Comparison of ENCODE assay signal across 14 cellular contexts in genomic region chr1:89883030-89883379, GRCh38.
A peak's percentile ranks its signal among the peaks of the same experiment; 100 is the strongest.
DNase-seq lines count a peak whose midpoint lies in the region; ATAC-seq and TF ChIP-seq lines count a peak whose summit lies in the region.
"Had no signal": no experiment of that assay in that cellular context is flagged by ENCODE, and none has a peak within 500 bp of the region (broad histone marks: within the 10 kb centered on the region; RNA-seq: fewer than 3 reads in every experiment).

No MANE protein-coding gene starts in this region.

- no peak for TF ChIP-seq CTCF in HEK293 (tag by site-specific recombination; IDR thresholded peaks at IDR 0.05)
- TF ChIP-seq CTCF in PC-9 (conservative IDR thresholded peaks at IDR 0.05) = no peak
- no peak for TF ChIP-seq CTCF in dorsolateral prefrontal cortex (IDR thresholded peaks at IDR 0.05 in 54 of 56, conservative IDR thresholded peaks at IDR 0.05 in 2 of 56; ENCODE audit: low read depth in 1 of 56, partially characterized antibody in 56 of 56)
- no peak for TF ChIP-seq CTCF in osteocyte (IDR thresholded peaks at IDR 0.05)
- TF ChIP-seq CTCF in lower lobe of right lung (IDR thresholded peaks at IDR 0.05) = no peak

- H3K4me1 ChIP-seq in HEK293 (ENCODE audit: control insufficient read depth, insufficient read depth, low read length) (no peaks in the 10 kb centered on the region), PC-9 (replicated peaks; ENCODE audit: insufficient read depth) (peaks cover 54% of the 10 kb centered on the region), lower lobe of right lung (no peaks in the 10 kb centered on the region)

- peaks cover 39% of the 10 kb centered on the region for H3K4me1 Mint-ChIP-seq in osteocyte (ENCODE audit: unreplicated experiment)

- H3K9me3 Mint-ChIP-seq in osteocyte (ENCODE audit: unreplicated experiment) = peaks cover 4% of the 10 kb centered on the region

- H3K4me3 Mint-ChIP-seq in osteocyte (ENCODE audit: unreplicated experiment) = no peak overlapping the region
- H3K4me3 Mint-ChIP-seq: CD14-positive monocyte; CD8-positive, alpha-beta memory T cell had no signal

- H3K36me3 ChIP-seq in HEK293 (ENCODE audit: control insufficient read depth in 2 of 2, insufficient read depth in 1 of 2, low read length in 2 of 2) = peaks cover 0 to 10% of the 10 kb centered on the region in 2 experiments; a peak in 1 of 3 replicates
- peaks cover 68% of the 10 kb centered on the region for H3K36me3 ChIP-seq in PC-9 (ENCODE audit: low read depth)
- H3K36me3 ChIP-seq in lower lobe of right lung = no peaks in the 10 kb centered on the region

- no peak overlapping the region for H3K4me3 ChIP-seq in HEK293 (ENCODE audit: low read depth, low read length)
- H3K4me3 ChIP-seq in PC-9 = no peak overlapping the region
- H3K4me3 ChIP-seq in dorsolateral prefrontal cortex = no peak overlapping the region
- no peak overlapping the region for H3K4me3 ChIP-seq in lower lobe of right lung
- H3K4me3 ChIP-seq: A549 had no signal

- no peak overlapping the region for H3K4me2 ChIP-seq in PC-9
- H3K4me2 ChIP-seq: A549 had no signal

- H3K27ac Mint-ChIP-seq in osteocyte (ENCODE audit: unreplicated experiment) = peak overlapping the region; percentile 60

- DNase-seq in PC-9 (no peak), dorsolateral prefrontal cortex (no peak), osteocyte (ENCODE audit: extremely low spot score, unreplicated experiment) (no peak), lower lobe of right lung (no peak), EL (no peak), ecto neural progenitor cell (ENCODE audit: low spot score) (no peak)
- DNase-seq: Caco-2; CD8-positive, alpha-beta memory T cell; DND-41; GF-D8; HCEC 1CT had no signal

- no peaks in the 10 kb centered on the region for H3K9me3 ChIP-seq in HEK293 (ENCODE audit: control insufficient read depth, insufficient read depth, low read depth, low read length)
- peaks cover 18% of the 10 kb centered on the region; the same call in 1 of the 2 replicates for H3K9me3 ChIP-seq in PC-9 (ENCODE audit: insufficient read depth, low read depth)
- no peaks in the 10 kb centered on the region for H3K9me3 ChIP-seq in lower lobe of right lung
- H3K9me3 ChIP-seq: A549 had no signal

- no peak for ATAC-seq in lower lobe of right lung
- ATAC-seq: A549 had no signal

- CTCF ChIA-PET in HEK293 (lab: Yijun Ruan, JAX) (no interaction called here), PC-9 (lab: Charles Lee) (no interaction called here)

- peaks cover 52% of the 10 kb centered on the region for H3F3A ChIP-seq in PC-9 (ENCODE audit: insufficient read depth, low read depth)

- peaks cover 94% of the 10 kb centered on the region for H3K79me2 ChIP-seq in PC-9 (ENCODE audit: low read depth)

- POLR2A ChIA-PET in HEK293 (lab: Yijun Ruan, JAX) = no interaction called here
- POLR2A ChIA-PET in PC-9 (lab: Charles Lee; ENCODE audit: unreplicated experiment) = no interaction called here

- intact Hi-C loops in PC-9 (cut with micrococcal nuclease; ENCODE audit: unreplicated experiment) = no loop called here
- intact Hi-C loops in dorsolateral prefrontal cortex (cut with DNase I) = no loop called here
- intact Hi-C loops in lower lobe of right lung (cut with DNase I) = no loop called here

- peaks cover 5% of the 10 kb centered on the region for H3K36me3 Mint-ChIP-seq in osteocyte (ENCODE audit: unreplicated experiment)

- H3K27me3 Mint-ChIP-seq in osteocyte (ENCODE audit: unreplicated experiment) = no peaks in the 10 kb centered on the region
- H3K27me3 Mint-ChIP-seq: CD8-positive, alpha-beta memory T cell had no signal

- no peaks in the 10 kb centered on the region for H3K9me2 ChIP-seq in PC-9 (ENCODE audit: insufficient read depth)

- no TSS peak for BruUV-seq in PC-9 (replicated peaks; lab: Mats Ljungman, UMichigan)

- H4K20me1 ChIP-seq in PC-9 (ENCODE audit: insufficient read depth) = no peaks in the 10 kb centered on the region

- H3K27me3 ChIP-seq in PC-9 (ENCODE audit: insufficient read depth, low read depth) = no peaks in the 10 kb centered on the region
- H3K27me3 ChIP-seq in dorsolateral prefrontal cortex = no peaks in the 10 kb centered on the region
- H3K27me3 ChIP-seq in lower lobe of right lung (ENCODE audit: low read depth) = no peaks in the 10 kb centered on the region

- H3K27ac ChIP-seq in HEK293 (ENCODE audit: extremely low read depth, low read depth, low read length) = no peak overlapping the region
- peak overlapping the region; percentile 77 for H3K27ac ChIP-seq in PC-9
- H3K27ac ChIP-seq in dorsolateral prefrontal cortex = peak overlapping the region in 41 of 59 donors; percentile 7 to 84 (median 50)
- no peak overlapping the region for H3K27ac ChIP-seq in lower lobe of right lung

- H2AFZ ChIP-seq in PC-9 = no peak overlapping the region

TF ChIP-seq in HEK293, 187 proteins besides CTCF, POLR2A, EP300 and RAD21:
- peak; percentile 79 for TF ChIP-seq ZNF121 (tag by site-specific recombination; IDR thresholded peaks at IDR 0.05)
- TF ChIP-seq, protein P1, sequence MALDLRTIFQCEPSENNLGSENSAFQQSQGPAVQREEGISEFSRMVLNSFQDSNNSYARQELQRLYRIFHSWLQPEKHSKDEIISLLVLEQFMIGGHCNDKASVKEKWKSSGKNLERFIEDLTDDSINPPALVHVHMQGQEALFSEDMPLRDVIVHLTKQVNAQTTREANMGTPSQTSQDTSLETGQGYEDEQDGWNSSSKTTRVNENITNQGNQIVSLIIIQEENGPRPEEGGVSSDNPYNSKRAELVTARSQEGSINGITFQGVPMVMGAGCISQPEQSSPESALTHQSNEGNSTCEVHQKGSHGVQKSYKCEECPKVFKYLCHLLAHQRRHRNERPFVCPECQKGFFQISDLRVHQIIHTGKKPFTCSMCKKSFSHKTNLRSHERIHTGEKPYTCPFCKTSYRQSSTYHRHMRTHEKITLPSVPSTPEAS (tag by site-specific recombination; IDR thresholded peaks at IDR 0.05) = no peak
- no peak for TF ChIP-seq ZNF830 (tag by site-specific recombination; IDR thresholded peaks at IDR 0.05; ENCODE audit: low read depth)
- no peak for TF ChIP-seq ZFP37 (tag by site-specific recombination; IDR thresholded peaks at IDR 0.05)

Comparison
In these comparisons a context has a peak if more than half of its experiments do, and no peak if none do; other contexts are left out.
1. H3K27ac ChIP-seq: peak in PC-9 (single experiment) and dorsolateral prefrontal cortex (41 of 59); none in HEK293 (single experiment) and lower lobe of right lung (single experiment).